21 cellular contexts compared by ENCODE assay signal in genomic region chr3:38489766-38490165, GRCh38. TPM values are rescaled to one million over a fixed set of nuclear protein-coding genes. Genes with fewer than 3 reads are reported as not detected.
DNase-seq lines count a peak whose midpoint lies in the region; ATAC-seq lines count a peak whose summit lies in the region.
"Had no signal": no experiment of that assay in that cellular context is flagged by ENCODE, and none has a peak within 500 bp of the region (broad histone marks: within the 10 kb centered on the region; RNA-seq: fewer than 3 reads in every experiment).

No MANE protein-coding gene starts in this region.

- H3K27me3 ChIP-seq in H7 (ENCODE audit: control insufficient read depth, insufficient read depth, low read length), result no peaks in the 10 kb centered on the region
- H3K27me3 ChIP-seq: BLaER1 treated with 17β-estradiol and CSF1 and Interleukin-3, amounts not matched to agents 10 nM and 100 nM had no signal

- ATAC-seq in sciatic nerve (peak; percentile 65), HG03460 (IDR thresholded peaks at IDR 0.05; ENCODE audit: unreplicated experiment) (no peak)
- ATAC-seq: GM23338, PC-3 had no signal

- intact Hi-C loops in sciatic nerve (cut with DNase I), result loop anchor here (10.0 kb wide), 1 partner anchor 375 kb away; no protein-coding TSS in a partner anchor

- no peak overlapping the region for H3K4me3 ChIP-seq in H7 (ENCODE audit: insufficient read depth, low read depth, low read length)
- H3K4me3 ChIP-seq: BLaER1 treated with 17β-estradiol and CSF1 and Interleukin-3, amounts not matched to agents 10 nM and 100 nM; GM23338 had no signal

- peaks cover 3% of the 10 kb centered on the region for H3K36me3 ChIP-seq in H7 (replicated peaks; ENCODE audit: control insufficient read depth, insufficient read depth, low read length)

- DNase-seq in DMS 273 (lab: John Stamatoyannopoulos, UW; ENCODE audit: unreplicated experiment) (peak; percentile 36), DMS 273 treated with DMSO at 0.1 percent for 48 hours (lab: John Stamatoyannopoulos, UW) (no peak), fibroblast of gingiva (ENCODE audit: low read depth) (peak; percentile 19), sciatic nerve (ENCODE audit: low spot score) (no peak), NCI-H446 (lab: John Stamatoyannopoulos, UW) (no peak), H7 (no peak), NCI-H2227 treated with DMSO at 0.1 percent for 48 hours (lab: John Stamatoyannopoulos, UW) (no peak)
- DNase-seq: ACHN; CD4-positive, alpha-beta memory T cell; GDM1; HCEC 1CT; NCI-H1092 treated with DMSO at 0.1 percent for 48 hours; NCI-H1436 treated with DMSO at 0.1 percent for 48 hours; NCI-H1930; NCI-H345; NCI-H526 treated with DMSO at 0.1 percent for 48 hours; PC-3; Right ventricle myocardium superior had no signal

RNA-seq across cellular contexts. Expression of gene EXOG, which starts 6.4 kb away (rescaled TPM):
- total RNA-seq in sciatic nerve, result 16.7 TPM
- 3.5 and 5.6 TPM in 2 replicates for total RNA-seq in H7 (2014; rRNA removed; shearing (Covaris generic))

RNA-seq across cellular contexts. Expression of gene ACVR2B, which starts 36.1 kb away (rescaled TPM):
- total RNA-seq in sciatic nerve, result 13.1 TPM
- 39.0 and 53.1 TPM in 2 replicates for total RNA-seq in H7 (2014; rRNA removed; shearing (Covaris generic))

Comparison
In these comparisons a context has a peak if more than half of its experiments do, and no peak if none do; other contexts are left out.
1. DNase-seq: peak in DMS 273 (single experiment) and fibroblast of gingiva (single experiment); none in DMS 273 treated with DMSO at 0.1 percent for 48 hours (single experiment), sciatic nerve (single experiment), NCI-H446 (0 of 2), H7 (single experiment) and NCI-H2227 treated with DMSO at 0.1 percent for 48 hours (single experiment).